Comparison of ENCODE assay signal across 22 cellular contexts in the genomic region with DNA sequence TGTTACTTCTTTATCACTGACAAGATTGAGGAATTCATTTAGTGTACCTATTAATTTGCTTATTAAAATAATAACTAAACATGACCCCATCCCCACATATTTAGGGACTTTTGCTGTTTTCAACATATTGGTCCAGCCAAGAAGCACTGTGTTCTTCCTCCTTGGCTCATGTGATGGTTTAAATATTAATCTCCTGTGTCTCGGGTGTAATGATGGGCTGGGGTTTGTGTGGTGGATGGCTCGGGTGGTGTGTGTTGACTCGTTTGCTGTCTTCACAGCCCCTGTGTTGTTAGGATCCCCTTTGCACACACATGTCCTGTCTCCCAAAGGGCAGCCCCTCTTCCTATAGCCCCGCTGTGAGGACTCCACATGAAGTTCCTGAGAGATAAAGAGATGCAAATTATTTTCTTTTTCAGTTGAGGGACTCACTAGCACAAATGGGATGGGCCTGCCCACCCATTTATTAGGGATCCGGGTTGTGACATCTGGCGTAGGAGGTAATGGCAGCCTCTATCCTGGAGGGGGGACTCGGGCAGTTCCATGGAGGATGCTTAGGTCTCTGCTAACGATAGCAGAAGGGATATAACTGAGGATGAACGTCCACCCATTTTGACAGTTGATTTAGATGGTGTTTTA. TPM values are rescaled to one million over a fixed set of nuclear protein-coding genes. Genes with fewer than 3 reads are reported as not detected.
DNase-seq lines count a peak whose midpoint lies in the region; ATAC-seq, FAIRE-seq and TF ChIP-seq lines count a peak whose summit lies in the region.
"Had no signal": no experiment of that assay in that cellular context is flagged by ENCODE, and none has a peak within 500 bp of the region (broad histone marks: within the 10 kb centered on the region; RNA-seq: fewer than 3 reads in every experiment).

No MANE protein-coding gene starts in this region.

- H4K91ac ChIP-seq in IMR-90 (ENCODE audit: insufficient read depth, low read depth, low read length) (no peak overlapping the region), H1 (replicated peaks; ENCODE audit: insufficient read length, low read length) (no peak overlapping the region)

- H3K27me3 Mint-ChIP-seq in nephron (ENCODE audit: low read depth) = peaks cover 6% of the 10 kb centered on the region

- H3K4me3 Mint-ChIP-seq in nephron = peak overlapping the region in 1 of 3 experiments; percentile 25

- peak overlapping the region; percentile 59 for H2AK9ac ChIP-seq in IMR-90 (replicated peaks; ENCODE audit: low read depth, low read length, poor library complexity)

- no peak overlapping the region for H3K4me3 ChIP-seq in A549
- no peak overlapping the region for H3K4me3 ChIP-seq in IMR-90 (ENCODE audit: insufficient read depth, low read depth, low read length)
- H3K4me3 ChIP-seq in H1 (ENCODE audit: extremely low read depth in 1 of 4, insufficient read depth in 2 of 4, low read depth in 3 of 4, low read length in 4 of 4) = no peak overlapping the region
- H3K4me3 ChIP-seq: MG63 had no signal

- H3K4me1 ChIP-seq in A549 = peaks cover 37% of the 10 kb centered on the region
- peaks cover 13% of the 10 kb centered on the region for H3K4me1 ChIP-seq in IMR-90 (ENCODE audit: control insufficient read depth, insufficient read depth, low read length)
- peaks cover 0 to 15% (median 12%) of the 10 kb centered on the region in 4 experiments; a peak in 6 of 7 replicates for H3K4me1 ChIP-seq in H1 (replicated peaks in 1 of 4; ENCODE audit: control insufficient read depth in 3 of 4, insufficient read depth in 4 of 4, low read length in 3 of 4)

- H2BK12ac ChIP-seq in H1 (ENCODE audit: low read depth, low read length) = no peak overlapping the region

- TF ChIP-seq RAD21 in A549 (conservative IDR thresholded peaks at IDR 0.05 in 1 of 2, IDR thresholded peaks at IDR 0.05 in 1 of 2) (no peak), IMR-90 (IDR thresholded peaks at IDR 0.05; ENCODE audit: low read length) (no peak), H1 (IDR thresholded peaks at IDR 0.05 in 1 of 2, conservative IDR thresholded peaks at IDR 0.05 in 1 of 2; ENCODE audit: low read depth in 2 of 2, low read length in 2 of 2) (no peak)

- H2BK120ac ChIP-seq in IMR-90 (ENCODE audit: low read depth, low read length) = peak overlapping the region; percentile 40; the same call in 1 of the 2 replicates
- H2BK120ac ChIP-seq in H1 (replicated peaks; ENCODE audit: low read depth, low read length) = no peak overlapping the region

- ATAC-seq in A549 (no peak), IMR-90 (ENCODE audit: low read depth) (no peak), HG02759 (IDR thresholded peaks at IDR 0.05; ENCODE audit: unreplicated experiment) (no peak)
- ATAC-seq: sciatic nerve had no signal

- CTCF ChIA-PET in A549 (lab: Yijun Ruan, JAX) (no interaction called here), IMR-90 (lab: Yijun Ruan, JAX) (no interaction called here), H1 (lab: Charles Lee; ENCODE audit: partially characterized antibody) (no interaction called here)

- no peak for TF ChIP-seq POLR2A in A549 (IDR thresholded peaks at IDR 0.05; ENCODE audit: low read length)
- TF ChIP-seq POLR2A in IMR-90 (IDR thresholded peaks at IDR 0.05; ENCODE audit: low read depth, low read length) = no peak
- no peak for TF ChIP-seq POLR2A in H1 (IDR thresholded peaks at IDR 0.05; ENCODE audit: control extremely low read depth in 1 of 2, low read depth in 2 of 2, low read length in 2 of 2)

- peak overlapping the region; percentile 35; the same call in 1 of the 2 replicates for H2BK20ac ChIP-seq in IMR-90 (ENCODE audit: low read depth, low read length)
- no peak overlapping the region for H2BK20ac ChIP-seq in H1 (ENCODE audit: low read length)

- peaks cover 8% of the 10 kb centered on the region for H3K36me3 Mint-ChIP-seq in nephron (ENCODE audit: low read depth)

- H3K27ac ChIP-seq in A549 = peak overlapping the region in 1 of 2 experiments; percentile 8; a peak in 3 of 6 replicates
- H3K27ac ChIP-seq in IMR-90 (ENCODE audit: insufficient read depth, low read length) = no peak overlapping the region
- no peak overlapping the region for H3K27ac ChIP-seq in H1 (ENCODE audit: low read depth, low read length)

- H3K79me1 ChIP-seq in IMR-90 (ENCODE audit: low read depth in 1 of 2, low read length in 2 of 2) = peaks cover 9 to 46% of the 10 kb centered on the region in 2 experiments; a peak in 3 of 4 replicates
- H3K79me1 ChIP-seq in H1 (ENCODE audit: low read depth, low read length) = no peaks in the 10 kb centered on the region

- no peak for DNase-seq in A549 (ENCODE audit: low read depth in 1 of 2, low spot score in 1 of 2)
- no peak for DNase-seq in IMR-90
- DNase-seq in H1 (ENCODE audit: low read depth in 1 of 2, low spot score in 2 of 2) = no peak
- no peak for DNase-seq in SIG-M5 treated with dmso at 0.1 percent for 504 hours (lab: John Stamatoyannopoulos, UW; ENCODE audit: unreplicated experiment)
- DNase-seq in GM19238 (ENCODE audit: insufficient read length, low spot score) = no peak
- DNase-seq in stimulated activated CD4-positive, alpha-beta T cell treated with anti-CD3 and anti-CD28 coated beads, Interleukin-12 subunit alpha, Interleukin-12 subunit beta, amount 100 ng/mL, for 4 hours = no peak
- DNase-seq: activated CD4-positive, alpha-beta T cell treated with anti-CD3 and anti-CD28 coated beads for 4 hours; activated gamma-delta T cell; activated T-cell treated with anti-CD3 and anti-CD28 coated beads, Interleukin-2, amount 50 U/mL, for 1 hour; KBM-7; mammary epithelial cell; MG63; NCI-H1417; NCI-H2081 treated with DMSO at 0.1 percent for 48 hours; NCI-H446; stimulated activated naive CD4-positive, alpha-beta T cell treated with Interleukin-2 at 50 U/mL for 16 hours had no signal

- intact Hi-C loops in IMR-90 (cut with micrococcal nuclease) = no loop called here

- peak overlapping the region; percentile 70 for H2AK5ac ChIP-seq in IMR-90 (ENCODE audit: low read depth, low read length)
- H2AK5ac ChIP-seq in H1 (ENCODE audit: low read depth, low read length) = no peak overlapping the region

- H4K20me1 ChIP-seq in IMR-90 (ENCODE audit: insufficient read depth, low read length) (no peaks in the 10 kb centered on the region), H1 (replicated peaks in 1 of 2; ENCODE audit: control insufficient read depth in 1 of 2, insufficient read depth in 2 of 2, low read length in 2 of 2) (no peaks in the 10 kb centered on the region)

- no peaks in the 10 kb centered on the region; the same call in 1 of the 2 replicates for H3K23me2 ChIP-seq in H1 (ENCODE audit: low read depth, low read length)

- H3K9me1 ChIP-seq in IMR-90 (ENCODE audit: insufficient read depth, low read length) = peaks cover 14% of the 10 kb centered on the region

- H2AFZ ChIP-seq in IMR-90 (replicated peaks; ENCODE audit: low read length, poor library complexity) (no peak overlapping the region), H1 (ENCODE audit: low read length) (no peak overlapping the region)

- FAIRE-seq in A549 (lab: Jason Lieb, UNC) (no peak), H1 (lab: Jason Lieb, UNC) (no peak)
- FAIRE-seq: H54 had no signal

- H3K4ac ChIP-seq in IMR-90 (ENCODE audit: low read depth, low read length) = peak overlapping the region; percentile 18
- no peak overlapping the region for H3K4ac ChIP-seq in H1 (replicated peaks; ENCODE audit: insufficient read length, low read depth, low read length)

- H3K23ac ChIP-seq in IMR-90 (ENCODE audit: low read depth, low read length) (no peak overlapping the region), H1 (ENCODE audit: insufficient read length) (no peak overlapping the region)

- H3K36me3 ChIP-seq in IMR-90 (ENCODE audit: control insufficient read depth, insufficient read depth, low read length) (no peaks in the 10 kb centered on the region), H1 (ENCODE audit: control insufficient read depth in 2 of 4, insufficient read depth in 4 of 4, low read length in 3 of 4) (no peaks in the 10 kb centered on the region)
- H3K36me3 ChIP-seq: MG63 had no signal

- no peaks in the 10 kb centered on the region for H3K9me3 Mint-ChIP-seq in nephron

- H3K18ac ChIP-seq in IMR-90 (ENCODE audit: low read depth, low read length) (no peak overlapping the region), H1 (ENCODE audit: extremely low read depth, low read length) (no peak overlapping the region)

- H3K56ac ChIP-seq in IMR-90 (ENCODE audit: extremely low read depth, insufficient read depth, low read length) (no peak overlapping the region), H1 (replicated peaks; ENCODE audit: insufficient read length, low read depth, low read length) (no peak overlapping the region)

- no peaks in the 10 kb centered on the region for H3K27me3 ChIP-seq in IMR-90 (ENCODE audit: control insufficient read depth, insufficient read depth, low read length)
- H3K27me3 ChIP-seq in H1 (replicated peaks in 1 of 4; ENCODE audit: control insufficient read depth in 3 of 4, extremely low read depth in 1 of 4, insufficient read depth in 3 of 4, low read length in 3 of 4) = no peaks in the 10 kb centered on the region; a peak in 1 of 7 replicates
- H3K27me3 ChIP-seq: MG63 had no signal

- dilution Hi-C loops in IMR-90 (cut with HindIII; ENCODE audit: low sequenced_read_pairs, unreplicated experiment) = no loop called here

- no peak overlapping the region for H3K9ac ChIP-seq in IMR-90 (ENCODE audit: low read depth, low read length)
- no peak overlapping the region for H3K9ac ChIP-seq in H1 (replicated peaks in 1 of 4; ENCODE audit: extremely low read depth in 1 of 4, low read depth in 3 of 4, low read length in 3 of 4)

- BruUV-seq in IMR-90 (replicated peaks; lab: Mats Ljungman, UMichigan) = no TSS peak

- H3K4me2 ChIP-seq in A549 = peak overlapping the region; percentile 40
- H3K4me2 ChIP-seq in IMR-90 (ENCODE audit: low read depth, low read length) = no peak overlapping the region
- peak overlapping the region; percentile 6 to 43; a peak in 3 of 4 replicates for H3K4me2 ChIP-seq in H1 (ENCODE audit: insufficient read depth in 1 of 2, low read depth in 2 of 2, low read length in 2 of 2)

- H2BK5ac ChIP-seq in IMR-90 (ENCODE audit: low read depth, low read length, poor library complexity, severe bottlenecking) (no peak overlapping the region), H1 (ENCODE audit: low read depth, low read length) (no peak overlapping the region; the same call in 1 of the 2 replicates)

- no peaks in the 10 kb centered on the region for H3K79me2 ChIP-seq in H1 (ENCODE audit: control insufficient read depth in 1 of 2, insufficient read depth in 2 of 2, low read length in 2 of 2)

- H3K9me3 ChIP-seq in A549 (no peaks in the 10 kb centered on the region), IMR-90 (ENCODE audit: control insufficient read depth, insufficient read depth, low read length) (no peaks in the 10 kb centered on the region), H1 (ENCODE audit: insufficient read depth in 2 of 2, low read depth in 1 of 2, low read length in 1 of 2) (no peaks in the 10 kb centered on the region)
- H3K9me3 ChIP-seq: MG63 had no signal

- TF ChIP-seq CTCF in A549 (IDR thresholded peaks at IDR 0.05) = no peak
- no peak for TF ChIP-seq CTCF in IMR-90 (conservative IDR thresholded peaks at IDR 0.05; ENCODE audit: low read depth, low read length)
- TF ChIP-seq CTCF in H1 (IDR thresholded peaks at IDR 0.05; ENCODE audit: control extremely low read depth in 1 of 3, insufficient read depth in 1 of 3, low read depth in 1 of 3, low read length in 3 of 3) = peak in 1 of 3 experiments; percentile 2; a peak in 1 of 4 replicates
- TF ChIP-seq CTCF in nephron (IDR thresholded peaks at IDR 0.05; ENCODE audit: unreplicated experiment in 3 of 3) = no peak

- H3K14ac ChIP-seq in IMR-90 (replicated peaks; ENCODE audit: low read depth, low read length) = peak overlapping the region; percentile 35; the same call in 1 of the 2 replicates
- H3K14ac ChIP-seq in H1 (ENCODE audit: insufficient read length) = no peak overlapping the region

- POLR2A ChIA-PET in A549 (lab: Yijun Ruan, JAX) = no interaction called here
- POLR2A ChIA-PET in IMR-90 (lab: Charles Lee; ENCODE audit: unreplicated experiment) = no interaction called here
- POLR2A ChIA-PET in H1 (lab: Charles Lee; ENCODE audit: partially characterized antibody) = no interaction called here

- 51% methylated on average over 9 of the region's 9 CpGs for WGBS in A549 (ENCODE audit: missing lambda C conversion rate)
- 40% methylated on average over 2 of the region's 9 CpGs; no CpG with 5 or more reads in 1 of the 2 experiments for WGBS in IMR-90 (ENCODE audit: extremely low coverage in 2 of 2, insufficient read length in 1 of 2), 2 experiments
- 50% methylated on average over 9 of the region's 9 CpGs; no CpG with 5 or more reads in 1 of the 2 experiments for WGBS in H1 (ENCODE audit: extremely low coverage in 1 of 2, insufficient coverage in 1 of 2, insufficient read length in 1 of 2, insufficient replicate concordance in 2 of 2, low coverage in 1 of 2, low lambda C conversion rate in 2 of 2, missing lambda C conversion rate in 1 of 2), 2 experiments

- in situ Hi-C loops in IMR-90 (cut with MboI; ENCODE audit: low sequenced_read_pairs) = no loop called here

- no peak overlapping the region for H4K8ac ChIP-seq in IMR-90 (ENCODE audit: low read depth in 2 of 2, low read length in 2 of 2)
- H4K8ac ChIP-seq in H1 (ENCODE audit: extremely low read depth, insufficient read depth, low read length) = no peak overlapping the region

- no peak overlapping the region for H2BK15ac ChIP-seq in IMR-90 (ENCODE audit: low read depth, low read length)
- no peak overlapping the region for H2BK15ac ChIP-seq in H1 (ENCODE audit: low read length)

- no peak for TF ChIP-seq EP300 in A549 (IDR thresholded peaks at IDR 0.05)
- no peak; a peak in 1 of 3 replicates for TF ChIP-seq EP300 in H1 (IDR thresholded peaks at IDR 0.05; ENCODE audit: borderline replicate concordance in 1 of 2, low read depth in 2 of 2, low read length in 2 of 2)

- H3K27ac Mint-ChIP-seq in nephron = peak overlapping the region; percentile 59 to 86 (median 81)

- H4K5ac ChIP-seq in IMR-90 (ENCODE audit: low read depth, low read length) (no peak overlapping the region), H1 (ENCODE audit: insufficient read length, low read depth, low read length) (no peak overlapping the region)

- peaks cover 46% of the 10 kb centered on the region for H3K4me1 Mint-ChIP-seq in nephron

RNA-seq across cellular contexts. Expression of a gene that starts 53.4 kb away (rescaled TPM):
- polyA plus RNA-seq in A549 (2011; rRNA removed) (2.4 and 2.5 TPM in 2 replicates), A549 (2017; fragmentation: RNase III; extraction: RNeasy Plus Mini Kit Qiagen cat#74134 plus additional on column Dnase treatment) (2.9 to 4.2 TPM (median 3.6 TPM) in 3 replicates), IMR-90 (2012; rRNA removed) (12.5 and 14.6 TPM in 2 replicates), H1 (2011; rRNA removed) (7.6 and 9.7 TPM in 2 replicates)
- 1.1 TPM in 2 replicates for polyA plus RNA-seq in A549 (2012; cell fraction: cytosol; rRNA removed)
- polyA plus RNA-seq in A549 (2012; cell fraction: nucleus; rRNA removed) = 1.2 and 1.7 TPM in 2 replicates
- polyA minus RNA-seq in A549 (2011; rRNA and poly(A)+ RNA removed) = 2.7 and 2.8 TPM in 2 replicates
- 16.0 and 16.7 TPM in 2 replicates for total RNA-seq in IMR-90 (2012; rRNA removed)
- 12.4 and 13.2 TPM in 2 replicates for polyA plus RNA-seq in IMR-90 (2012; cell fraction: cytosol; rRNA removed)
- polyA plus RNA-seq in IMR-90 (2012; cell fraction: nucleus; rRNA removed; ENCODE audit: low replicate concordance) = 11.6 and 25.1 TPM in 2 replicates
- 10.5 TPM in 2 replicates for total RNA-seq in H1 (2021; fragmentation: NEBNext Ultra II Directional; extraction: Animal tissue kit (Norgen Biotek cat#: 25700))
- polyA plus RNA-seq in H1 (2011; cell fraction: cytosol; rRNA removed) = 10.6 TPM
- polyA plus RNA-seq in H1 (2011; cell fraction: nucleus; rRNA removed) = 14.4 TPM
- 9.2 to 11.9 TPM (median 11.0 TPM) in 4 replicates for polyA plus RNA-seq in H1 (2012, experiment 1 of 2)
- 3.0 TPM for polyA plus RNA-seq in H1 (2012, experiment 2 of 2)
- 3.7 TPM for polyA plus RNA-seq in H1 (2013, experiment 1 of 2)
- polyA plus RNA-seq in H1 (2013, experiment 2 of 2) = 4.7 TPM
- polyA minus RNA-seq in H1 (2011; rRNA and poly(A)+ RNA removed) = 10.0 and 10.7 TPM in 2 replicates
- polyA minus RNA-seq in H1 (2011; cell fraction: cytosol; rRNA and poly(A)+ RNA removed) = 6.8 TPM
- 20.7 TPM for polyA minus RNA-seq in H1 (2011; cell fraction: nucleus; rRNA and poly(A)+ RNA removed)
- total RNA-seq: activated CD8-positive, alpha-beta memory T cell treated with anti-CD3 and anti-CD28 coated beads for 36 hours; T-helper 2 cell treated with Interferon-gamma antibody and Interleukin-4, amounts not matched to agents 100 ng/mL and 5 ng/mL, for 36 hours had no signal
